In the genomic region with DNA sequence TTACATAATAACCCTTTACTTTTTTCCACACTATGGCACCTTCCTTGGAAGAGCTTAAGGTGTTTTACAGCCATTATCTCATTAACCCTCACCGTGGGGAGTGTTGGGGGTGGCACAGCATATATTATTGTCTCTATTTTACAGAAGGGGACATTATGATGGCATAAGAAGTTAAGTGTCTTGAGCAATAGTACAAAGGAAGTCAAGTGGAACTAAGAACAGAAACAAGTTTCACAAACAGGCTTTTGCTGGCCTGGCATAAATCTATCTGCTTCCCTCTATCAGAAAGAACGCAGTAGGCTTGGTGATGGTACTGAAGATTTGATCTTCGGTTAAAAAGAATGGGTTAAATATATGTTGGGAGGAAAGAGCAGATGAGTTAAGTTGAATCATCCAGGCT, we compare ENCODE assay signal across 15 cellular contexts.
"Had no signal": no experiment of that assay in that cellular context is flagged by ENCODE, and none has a peak within 500 bp of the region (broad histone marks: within the 10 kb centered on the region; RNA-seq: fewer than 3 reads in every experiment).

No MANE protein-coding gene starts in this region.

- H3K4me3 ChIP-seq: gastrocnemius medialis, testis, uterus had no signal

- H3K27ac ChIP-seq: brain microvascular endothelial cell, gastrocnemius medialis, testis, uterus had no signal

- H3K4me1 ChIP-seq: gastrocnemius medialis, testis, uterus had no signal

- H3K27me3 ChIP-seq: brain microvascular endothelial cell, gastrocnemius medialis, testis, uterus had no signal

- DNase-seq: activated CD4-positive, alpha-beta T cell treated with anti-CD3 and anti-CD28 coated beads for 1 hour; activated CD4-positive, alpha-beta T cell treated with anti-CD3 and anti-CD28 coated beads, Interleukin-2, amount 50 U/mL, for 48 hours; activated CD8-positive, alpha-beta memory T cell treated with anti-CD3 and anti-CD28 coated beads, Interleukin-2, amount 10 ng/mL, durations not matched to agents 7 days and 5 days; activated effector memory CD4-positive, alpha-beta T cell treated with anti-CD3 and anti-CD28 coated beads, Interleukin-2, amount 50 U/mL, for 16 hours; activated naive CD8-positive, alpha-beta T cell treated with anti-CD3 and anti-CD28 coated beads for 36 hours; activated T-cell treated with anti-CD3 and anti-CD28 coated beads, Interleukin-2, amount 50 U/mL, for 24 hours; brain microvascular endothelial cell; effector memory CD4-positive, alpha-beta T cell; gastrocnemius medialis; islet precursor cell; mesenchymal stem cell; nucleus accumbens; stimulated activated naive CD8-positive, alpha-beta T cell treated with anti-CD3 and anti-CD28 coated beads, Interleukin-15, Interleukin-2, amounts not matched to agents 100 U/mL and 50 U/mL, for 24 hours; testis; uterus had no signal

- H3K9me3 ChIP-seq: gastrocnemius medialis, testis, uterus had no signal

- H3K36me3 ChIP-seq: brain microvascular endothelial cell, gastrocnemius medialis, uterus had no signal
